ENCODE assay signal across 25 cellular contexts in the genomic region with DNA sequence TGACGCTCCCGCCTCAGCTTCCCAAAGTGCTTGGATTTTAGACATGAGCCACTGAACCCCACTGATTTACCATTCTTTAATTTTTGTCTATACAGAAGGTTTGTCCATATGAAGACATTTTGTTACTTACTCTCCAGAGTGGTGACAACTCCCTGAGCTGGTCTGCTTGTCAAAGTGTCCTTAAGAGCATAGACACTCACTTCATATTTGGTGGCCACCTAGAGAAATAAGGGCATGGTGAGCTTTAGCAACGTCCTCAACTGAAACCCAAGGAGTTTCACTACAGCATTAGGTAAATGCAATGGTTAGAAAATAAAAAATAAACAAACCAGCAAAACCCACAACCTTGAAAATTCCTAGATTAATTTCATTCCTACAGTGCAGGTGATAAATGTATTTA. TPM values are rescaled to one million over a fixed set of nuclear protein-coding genes. Genes with fewer than 3 reads are reported as not detected.
DNase-seq lines count a peak whose midpoint lies in the region; ATAC-seq, FAIRE-seq and TF ChIP-seq lines count a peak whose summit lies in the region.
"Had no signal": no experiment of that assay in that cellular context is flagged by ENCODE, and none has a peak within 500 bp of the region (broad histone marks: within the 10 kb centered on the region; RNA-seq: fewer than 3 reads in every experiment).

No MANE protein-coding gene starts in this region.

- H3K79me2 ChIP-seq in astrocyte (ENCODE audit: insufficient read depth, low read length), result peaks cover 15% of the 10 kb centered on the region

- no peaks in the 10 kb centered on the region for H3K9me3 Mint-ChIP-seq in astrocyte (ENCODE audit: unreplicated experiment)
- H3K9me3 Mint-ChIP-seq in osteocyte (ENCODE audit: unreplicated experiment), result no peaks in the 10 kb centered on the region
- peaks cover 0 to 7% of the 10 kb centered on the region in 2 donors for H3K9me3 Mint-ChIP-seq in stimulated activated naive B cell treated with anti-CD40 and anti-IgM and Interleukin-4, amounts not matched to agents 10 μg/mL and 1 μg/mL and 100 μg/mL, for 72 hours
- H3K9me3 Mint-ChIP-seq: CD4-positive, alpha-beta T cell; CD8-positive, alpha-beta memory T cell had no signal

- peaks cover 100% of the 10 kb centered on the region for H4K20me1 ChIP-seq in astrocyte (ENCODE audit: insufficient read depth, low read length)

- no peak for DNase-seq in A673 (ENCODE audit: low spot score)
- no peak for DNase-seq in AG04450 (ENCODE audit: low read depth, low spot score)
- no peak for DNase-seq in astrocyte (ENCODE audit: low read depth)
- DNase-seq in osteocyte (ENCODE audit: extremely low spot score, unreplicated experiment), result no peak
- DNase-seq in GDM1 (lab: John Stamatoyannopoulos, UW), result no peak
- DNase-seq in stimulated activated CD4-positive, alpha-beta T cell treated with anti-CD3 and anti-CD28 coated beads, Interleukin-1b, Interleukin-23, amount 100 ng/mL, for 48 hours, result no peak
- no peak for DNase-seq in stimulated activated naive B cell treated with anti-CD40 and anti-IgM and Interleukin-4, amounts not matched to agents 10 μg/mL and 1 μg/mL and 100 μg/mL, for 72 hours
- DNase-seq in posterior cingulate gyrus, result no peak
- DNase-seq: 8988T; AML-193; BE2C; CD4-positive, alpha-beta T cell; CD8-positive, alpha-beta memory T cell; DMS 273 treated with DMSO at 0.1 percent for 48 hours; DMS79; EL; GF-D8; GOT3 had no signal

- H3K4me1 ChIP-seq in A673 (ENCODE audit: insufficient read depth, low read length, poor library complexity, severe bottlenecking) (no peaks in the 10 kb centered on the region), astrocyte (ENCODE audit: insufficient read depth, low read length) (peaks cover 5% of the 10 kb centered on the region)
- H3K4me1 ChIP-seq: A549; BE2C; BLaER1 treated with 17β-estradiol and CSF1 and Interleukin-3, amounts not matched to agents 10 nM and 100 nM had no signal

- intact Hi-C loops in A673 (cut with micrococcal nuclease; ENCODE audit: unreplicated experiment), result no loop called here
- intact Hi-C loops in posterior cingulate gyrus (cut with DNase I), result no loop called here

- H3K4me2 ChIP-seq in astrocyte (ENCODE audit: low read length), result peak overlapping the region; percentile 13
- H3K4me2 ChIP-seq: A549; BLaER1 treated with 17β-estradiol and CSF1 and Interleukin-3, amounts not matched to agents 10 nM and 100 nM had no signal

- peaks cover 48% of the 10 kb centered on the region for H3K36me3 Mint-ChIP-seq in astrocyte (ENCODE audit: low read depth, unreplicated experiment)
- peaks cover 91% of the 10 kb centered on the region for H3K36me3 Mint-ChIP-seq in osteocyte (ENCODE audit: unreplicated experiment)
- peaks cover 18 to 22% of the 10 kb centered on the region in 2 donors for H3K36me3 Mint-ChIP-seq in stimulated activated naive B cell treated with anti-CD40 and anti-IgM and Interleukin-4, amounts not matched to agents 10 μg/mL and 1 μg/mL and 100 μg/mL, for 72 hours
- H3K36me3 Mint-ChIP-seq: CD14-positive monocyte had no signal

- peaks cover 100% of the 10 kb centered on the region for H3K36me3 ChIP-seq in A673 (ENCODE audit: insufficient read depth, low read length, poor library complexity, severe bottlenecking)
- H3K36me3 ChIP-seq in astrocyte (ENCODE audit: insufficient read depth, low read length), result peaks cover 98% of the 10 kb centered on the region
- H3K36me3 ChIP-seq: BE2C had no signal

- H3K4me3 Mint-ChIP-seq in astrocyte (ENCODE audit: unreplicated experiment), result no peak overlapping the region
- no peak overlapping the region for H3K4me3 Mint-ChIP-seq in osteocyte (ENCODE audit: unreplicated experiment)
- H3K4me3 Mint-ChIP-seq in stimulated activated naive B cell treated with anti-CD40 and anti-IgM and Interleukin-4, amounts not matched to agents 10 μg/mL and 1 μg/mL and 100 μg/mL, for 72 hours, result no peak overlapping the region
- H3K4me3 Mint-ChIP-seq: CD14-positive monocyte; CD4-positive, alpha-beta T cell; CD8-positive, alpha-beta memory T cell had no signal

- no peak for FAIRE-seq in astrocyte (lab: Jason Lieb, UNC)
- FAIRE-seq: A549, GM12891, GM18507, H54 had no signal

- no peak for TF ChIP-seq CTCF in A673 (conservative IDR thresholded peaks at IDR 0.05; ENCODE audit: low read depth, low read length)
- TF ChIP-seq CTCF in AG04450 (IDR thresholded peaks at IDR 0.05; ENCODE audit: low read depth, low read length), result no peak
- no peak for TF ChIP-seq CTCF in astrocyte (IDR thresholded peaks at IDR 0.05; ENCODE audit: insufficient read depth, low read depth, low read length)
- TF ChIP-seq CTCF in osteocyte (IDR thresholded peaks at IDR 0.05), result no peak

- POLR2A ChIA-PET in A673 (lab: Charles Lee; ENCODE audit: low non-redundant PET), result no interaction called here
- POLR2A ChIA-PET in AG04450 (lab: Yijun Ruan, JAX), result no interaction called here

- peak overlapping the region; percentile 63 for H3K27ac Mint-ChIP-seq in astrocyte (ENCODE audit: unreplicated experiment)
- H3K27ac Mint-ChIP-seq in osteocyte (ENCODE audit: unreplicated experiment), result peak overlapping the region; percentile 64
- no peak overlapping the region for H3K27ac Mint-ChIP-seq in stimulated activated naive B cell treated with anti-CD40 and anti-IgM and Interleukin-4, amounts not matched to agents 10 μg/mL and 1 μg/mL and 100 μg/mL, for 72 hours
- H3K27ac Mint-ChIP-seq: CD14-positive monocyte; CD4-positive, alpha-beta T cell; CD8-positive, alpha-beta memory T cell had no signal

- BruUV-seq in A673 (replicated peaks; lab: Mats Ljungman, UMichigan), result no TSS peak

- H3K9me3 ChIP-seq in A673 (ENCODE audit: low read depth, low read length, poor library complexity, severe bottlenecking) (no peaks in the 10 kb centered on the region), AG04450 (ENCODE audit: control insufficient read depth, insufficient read depth, low read length) (no peaks in the 10 kb centered on the region), astrocyte (ENCODE audit: insufficient read depth, low read depth, low read length) (no peaks in the 10 kb centered on the region)
- H3K9me3 ChIP-seq: A549, BE2C, HAP-1 had no signal

- no peaks in the 10 kb centered on the region for H3K27me3 ChIP-seq in A673 (replicated peaks; ENCODE audit: insufficient read depth, low read depth, low read length, poor library complexity)
- H3K27me3 ChIP-seq in AG04450 (ENCODE audit: control insufficient read depth, insufficient read depth, low read length), result no peaks in the 10 kb centered on the region
- H3K27me3 ChIP-seq in astrocyte (ENCODE audit: insufficient read depth, low read length), result no peaks in the 10 kb centered on the region
- H3K27me3 ChIP-seq: BE2C; BLaER1 treated with 17β-estradiol and CSF1 and Interleukin-3, amounts not matched to agents 10 nM and 100 nM had no signal

- ATAC-seq in stimulated activated naive B cell treated with anti-CD40 and anti-IgM and Interleukin-4, amounts not matched to agents 10 μg/mL and 1 μg/mL and 100 μg/mL, for 72 hours (replicated peaks), result no peak
- ATAC-seq: A549 had no signal

- peak overlapping the region; percentile 41 for H3K27ac ChIP-seq in A673 (ENCODE audit: low read depth, low read length, poor library complexity, severe bottlenecking)
- H3K27ac ChIP-seq in AG04450 (ENCODE audit: low read depth, low read length), result peak overlapping the region; percentile 23
- peak overlapping the region; percentile 17 for H3K27ac ChIP-seq in astrocyte (ENCODE audit: low read depth, low read length)
- H3K27ac ChIP-seq: A549; BLaER1 treated with 17β-estradiol and CSF1 and Interleukin-3, amounts not matched to agents 10 nM and 100 nM had no signal

- H3K9ac ChIP-seq in astrocyte (ENCODE audit: low read length), result no peak overlapping the region
- H3K9ac ChIP-seq: BLaER1 treated with 17β-estradiol and CSF1 and Interleukin-3, amounts not matched to agents 10 nM and 100 nM had no signal

- H3K4me1 Mint-ChIP-seq in astrocyte (ENCODE audit: low read depth, unreplicated experiment) (peaks cover 59% of the 10 kb centered on the region), osteocyte (ENCODE audit: unreplicated experiment) (peaks cover 55% of the 10 kb centered on the region)
- no peaks in the 10 kb centered on the region for H3K4me1 Mint-ChIP-seq in stimulated activated naive B cell treated with anti-CD40 and anti-IgM and Interleukin-4, amounts not matched to agents 10 μg/mL and 1 μg/mL and 100 μg/mL, for 72 hours
- H3K4me1 Mint-ChIP-seq: CD14-positive monocyte; CD8-positive, alpha-beta memory T cell had no signal

- CTCF ChIA-PET in A673 (lab: Charles Lee), result no interaction called here
- CTCF ChIA-PET in AG04450 (lab: Charles Lee), result interaction anchor here (1.0 to 1.6 kb wide), 3 partner anchors 20 to 542 kb away, joined by 4 to 5 read pairs (median 4); no protein-coding TSS in a partner anchor

- no peak overlapping the region for H2AFZ ChIP-seq in astrocyte (ENCODE audit: low read depth, low read length)

- H3K27me3 Mint-ChIP-seq in astrocyte (ENCODE audit: low read depth, unreplicated experiment) (no peaks in the 10 kb centered on the region), osteocyte (ENCODE audit: unreplicated experiment) (no peaks in the 10 kb centered on the region)
- no peaks in the 10 kb centered on the region for H3K27me3 Mint-ChIP-seq in stimulated activated naive B cell treated with anti-CD40 and anti-IgM and Interleukin-4, amounts not matched to agents 10 μg/mL and 1 μg/mL and 100 μg/mL, for 72 hours
- H3K27me3 Mint-ChIP-seq: CD4-positive, alpha-beta T cell; CD8-positive, alpha-beta memory T cell had no signal

- H3K4me3 ChIP-seq in A673 (ENCODE audit: low read depth, low read length, poor library complexity, severe bottlenecking) (no peak overlapping the region), AG04450 (ENCODE audit: low read depth, low read length) (no peak overlapping the region), astrocyte (ENCODE audit: insufficient read depth, low read depth, low read length) (no peak overlapping the region)
- H3K4me3 ChIP-seq: A549; BLaER1 treated with 17β-estradiol and CSF1 and Interleukin-3, amounts not matched to agents 10 nM and 100 nM; HAP-1 had no signal

RNA-seq across cellular contexts. Expression of gene FN1, which starts 57.8 kb away (rescaled TPM):
- total RNA-seq in A673 (2021) (1,570 and 2,058 TPM in 2 replicates), astrocyte (17,010 and 22,524 TPM in 2 replicates), osteocyte (16,854 and 18,487 TPM in 2 replicates)
- polyA plus RNA-seq in AG04450 (2011; rRNA removed), result 6,646 and 8,374 TPM in 2 replicates
- 8,900 and 10,922 TPM in 2 replicates for polyA minus RNA-seq in AG04450 (2011; rRNA and poly(A)+ RNA removed)
